23 cellular contexts compared by ENCODE assay signal in genomic region chr9:133282454-133283238, GRCh38. TPM values are rescaled to one million over a fixed set of nuclear protein-coding genes. Genes with fewer than 3 reads are reported as not detected.
A peak's percentile ranks its signal among the peaks of the same experiment; 100 is the strongest.
DNase-seq lines count a peak whose midpoint lies in the region; ATAC-seq, FAIRE-seq and TF ChIP-seq lines count a peak whose summit lies in the region.
"Had no signal": no experiment of that assay in that cellular context is flagged by ENCODE, and none has a peak within 500 bp of the region (broad histone marks: within the 10 kb centered on the region; RNA-seq: fewer than 3 reads in every experiment).

No MANE protein-coding gene starts in this region.

- no peak overlapping the region for H3K9ac ChIP-seq in H1 (replicated peaks in 1 of 4; ENCODE audit: extremely low read depth in 1 of 4, low read depth in 3 of 4, low read length in 3 of 4)

- no peak overlapping the region for H4K5ac ChIP-seq in H1 (ENCODE audit: insufficient read length, low read depth, low read length)

- H2BK15ac ChIP-seq in H1 (ENCODE audit: low read length) = no peak overlapping the region

- H3K4me1 ChIP-seq in HEK293 (ENCODE audit: control insufficient read depth, insufficient read depth, low read length) (no peaks in the 10 kb centered on the region), H1 (replicated peaks in 1 of 4; ENCODE audit: control insufficient read depth in 3 of 4, insufficient read depth in 4 of 4, low read length in 3 of 4) (no peaks in the 10 kb centered on the region), tibial nerve (no peaks in the 10 kb centered on the region), body of pancreas (no peaks in the 10 kb centered on the region)
- H3K4me1 ChIP-seq: adrenal gland, gastrocnemius medialis, SJCRH30, testis had no signal

- no peaks in the 10 kb centered on the region for H3K4me1 Mint-ChIP-seq in osteocyte (ENCODE audit: unreplicated experiment)
- H3K4me1 Mint-ChIP-seq: IgD-negative memory B cell had no signal

- H3K79me1 ChIP-seq in H1 (ENCODE audit: low read depth, low read length) = no peaks in the 10 kb centered on the region

- no peak for TF ChIP-seq POLR2A in H1 (IDR thresholded peaks at IDR 0.05; ENCODE audit: control extremely low read depth in 1 of 2, low read depth in 2 of 2, low read length in 2 of 2)
- TF ChIP-seq POLR2A in tibial nerve (IDR thresholded peaks at IDR 0.05) = no peak
- no peak for TF ChIP-seq POLR2A in body of pancreas (IDR thresholded peaks at IDR 0.05)

- no peak overlapping the region for H4K91ac ChIP-seq in H1 (replicated peaks; ENCODE audit: insufficient read length, low read length)

- H3K27me3 ChIP-seq in H1 (replicated peaks in 1 of 4; ENCODE audit: control insufficient read depth in 3 of 4, extremely low read depth in 1 of 4, insufficient read depth in 3 of 4, low read length in 3 of 4) (peaks cover under 1 to 6% (median 4%) of the 10 kb centered on the region in 4 experiments; a peak in 3 of 7 replicates), tibial nerve (peaks cover 0 to 5% of the 10 kb centered on the region in 2 donors), body of pancreas (no peaks in the 10 kb centered on the region)
- H3K27me3 ChIP-seq: adrenal gland, testis had no signal

- TF ChIP-seq EP300 in H1 (IDR thresholded peaks at IDR 0.05; ENCODE audit: borderline replicate concordance in 1 of 2, low read depth in 2 of 2, low read length in 2 of 2) = no peak
- no peak for TF ChIP-seq EP300 in tibial nerve (IDR thresholded peaks at IDR 0.05)

- intact Hi-C loops in body of pancreas (cut with DNase I) = no loop called here

- H2BK12ac ChIP-seq in H1 (ENCODE audit: low read depth, low read length) = no peak overlapping the region

- POLR2A ChIA-PET in HEK293 (lab: Yijun Ruan, JAX) = no interaction called here
- POLR2A ChIA-PET in H1 (lab: Charles Lee; ENCODE audit: partially characterized antibody) = interaction anchor here (1.0 kb wide), 1 partner anchor 65 kb away, joined by 3 read pairs; the partner anchor contains the start of genes MED22 and RPL7A

- H3K4me2 ChIP-seq in H1 (ENCODE audit: insufficient read depth in 1 of 2, low read depth in 2 of 2, low read length in 2 of 2) = no peak overlapping the region

- no peak overlapping the region for H3K4ac ChIP-seq in H1 (replicated peaks; ENCODE audit: insufficient read length, low read depth, low read length)

- no peak overlapping the region for H3K56ac ChIP-seq in H1 (replicated peaks; ENCODE audit: insufficient read length, low read depth, low read length)

- H3K4me3 ChIP-seq in HEK293 (ENCODE audit: low read depth, low read length) (no peak overlapping the region), H1 (ENCODE audit: extremely low read depth in 1 of 4, insufficient read depth in 2 of 4, low read depth in 3 of 4, low read length in 4 of 4) (no peak overlapping the region), tibial nerve (no peak overlapping the region), body of pancreas (no peak overlapping the region)
- H3K4me3 ChIP-seq: adrenal gland, cardiac muscle cell, gastrocnemius medialis, SJCRH30, testis had no signal

- no peak overlapping the region for H3K27ac ChIP-seq in HEK293 (ENCODE audit: extremely low read depth, low read depth, low read length)
- no peak overlapping the region for H3K27ac ChIP-seq in H1 (ENCODE audit: low read depth, low read length)
- no peak overlapping the region for H3K27ac ChIP-seq in tibial nerve
- no peak overlapping the region for H3K27ac ChIP-seq in body of pancreas
- H3K27ac ChIP-seq: adrenal gland, cardiac muscle cell, gastrocnemius medialis, SJCRH30, testis had no signal

- H3K9me3 Mint-ChIP-seq in osteocyte (ENCODE audit: unreplicated experiment) = no peaks in the 10 kb centered on the region

- no peak overlapping the region for H2BK120ac ChIP-seq in H1 (replicated peaks; ENCODE audit: low read depth, low read length)

- 84% methylated on average over 7 of the region's 7 CpGs; no CpG with 5 or more reads in 1 of the 2 experiments for WGBS in H1 (ENCODE audit: extremely low coverage in 1 of 2, insufficient coverage in 1 of 2, insufficient read length in 1 of 2, insufficient replicate concordance in 2 of 2, low coverage in 1 of 2, low lambda C conversion rate in 2 of 2, missing lambda C conversion rate in 1 of 2), 2 experiments
- 60 to 65% methylated on average over 7 of the region's 7 CpGs for WGBS in tibial nerve, 2 donors
- 62 to 65% methylated on average over 7 of the region's 7 CpGs for WGBS in body of pancreas, 2 donors

- no peak overlapping the region for H4K8ac ChIP-seq in H1 (ENCODE audit: extremely low read depth, insufficient read depth, low read length)

- no peak overlapping the region for H3K4me3 Mint-ChIP-seq in osteocyte (ENCODE audit: unreplicated experiment)
- H3K4me3 Mint-ChIP-seq: CD8-positive, alpha-beta T cell; IgD-negative memory B cell had no signal

- no peak overlapping the region for H3K14ac ChIP-seq in H1 (ENCODE audit: insufficient read length)

- DNase-seq in NOMO-1 (lab: John Stamatoyannopoulos, UW; ENCODE audit: unreplicated experiment in 2 of 2) (peak; percentile 61 to 64), H1 (ENCODE audit: low read depth in 1 of 2, low spot score in 2 of 2) (no peak), osteocyte (ENCODE audit: extremely low spot score, unreplicated experiment) (peak; percentile 32), tibial nerve (ENCODE audit: low spot score in 2 of 2) (no peak), body of pancreas (no peak), medulla oblongata (ENCODE audit: extremely low spot score) (no peak)
- DNase-seq in stimulated activated CD4-positive, alpha-beta T cell treated with anti-CD3 and anti-CD28 coated beads, Interleukin-1b, Interleukin-23, amount 100 ng/mL, for 48 hours = no peak
- DNase-seq: activated effector memory CD4-positive, alpha-beta T cell treated with Interleukin-2 at 50 U/mL for 16 hours; CD8-positive, alpha-beta T cell; DMS79; gastrocnemius medialis; left cardiac atrium; NCI-H2107; NCI-H526 treated with DMSO at 0.1 percent for 48 hours; PC-3; stimulated activated CD4-positive, alpha-beta T cell treated with anti-CD3 and anti-CD28 coated beads, Interleukin-12 subunit alpha, Interleukin-12 subunit beta, amount 100 ng/mL, for 4 hours; T-helper 2 cell; testis had no signal

- H2AFZ ChIP-seq in H1 (ENCODE audit: low read length) = no peak overlapping the region

- no peaks in the 10 kb centered on the region; the same call in 1 of the 2 replicates for H3K23me2 ChIP-seq in H1 (ENCODE audit: low read depth, low read length)

- peaks cover 27% of the 10 kb centered on the region for H3K27me3 Mint-ChIP-seq in osteocyte (ENCODE audit: unreplicated experiment)

- TF ChIP-seq CTCF in HEK293 (tag by site-specific recombination; IDR thresholded peaks at IDR 0.05) (no peak), H1 (IDR thresholded peaks at IDR 0.05; ENCODE audit: control extremely low read depth in 1 of 3, insufficient read depth in 1 of 3, low read depth in 1 of 3, low read length in 3 of 3) (no peak), osteocyte (IDR thresholded peaks at IDR 0.05) (no peak), tibial nerve (IDR thresholded peaks at IDR 0.05) (no peak), body of pancreas (IDR thresholded peaks at IDR 0.05) (no peak)

- H2BK5ac ChIP-seq in H1 (ENCODE audit: low read depth, low read length) = no peak overlapping the region

- H3K36me3 Mint-ChIP-seq in osteocyte (ENCODE audit: unreplicated experiment) = no peaks in the 10 kb centered on the region
- H3K36me3 Mint-ChIP-seq: CD8-positive, alpha-beta T cell had no signal

- no peak overlapping the region for H2AK5ac ChIP-seq in H1 (ENCODE audit: low read depth, low read length)

- FAIRE-seq in H1 (lab: Jason Lieb, UNC) = no peak

- CTCF ChIA-PET in HEK293 (lab: Yijun Ruan, JAX) (interaction anchor here (0.6 to 1.3 kb wide), 3 partner anchors 92 to 123 kb away, joined by 3 read pairs; no protein-coding TSS in a partner anchor), H1 (lab: Charles Lee; ENCODE audit: partially characterized antibody) (interaction anchor here (0.9 to 1.4 kb wide), 2 partner anchors 47 to 96 kb away, joined by 3 to 6 read pairs; no protein-coding TSS in a partner anchor)

- H3K9me3 ChIP-seq in HEK293 (ENCODE audit: control insufficient read depth, insufficient read depth, low read depth, low read length) (no peaks in the 10 kb centered on the region), H1 (ENCODE audit: insufficient read depth in 2 of 2, low read depth in 1 of 2, low read length in 1 of 2) (peaks cover 11 to 23% of the 10 kb centered on the region in 2 experiments; a peak in 3 of 4 replicates), tibial nerve (peaks cover 0 to 7% (median 0%) of the 10 kb centered on the region in 4 donors), body of pancreas (no peaks in the 10 kb centered on the region)
- H3K9me3 ChIP-seq: adrenal gland, gastrocnemius medialis, SJCRH30, testis had no signal

- H3K36me3 ChIP-seq in HEK293 (ENCODE audit: control insufficient read depth in 2 of 2, insufficient read depth in 1 of 2, low read length in 2 of 2) (no peaks in the 10 kb centered on the region), H1 (ENCODE audit: control insufficient read depth in 2 of 4, insufficient read depth in 4 of 4, low read length in 3 of 4) (no peaks in the 10 kb centered on the region), tibial nerve (no peaks in the 10 kb centered on the region), body of pancreas (replicated peaks in 1 of 2; ENCODE audit: insufficient read depth in 1 of 2, low read depth in 2 of 2) (no peaks in the 10 kb centered on the region)
- H3K36me3 ChIP-seq: adrenal gland, cardiac muscle cell, gastrocnemius medialis, SJCRH30 had no signal

- H4K20me1 ChIP-seq in H1 (replicated peaks in 1 of 2; ENCODE audit: control insufficient read depth in 1 of 2, insufficient read depth in 2 of 2, low read length in 2 of 2) = no peaks in the 10 kb centered on the region

- no peak for ATAC-seq in body of pancreas
- ATAC-seq: CD8-positive, alpha-beta T cell; gastrocnemius medialis; left cardiac atrium; PC-3 had no signal

- H3K79me2 ChIP-seq in H1 (ENCODE audit: control insufficient read depth in 1 of 2, insufficient read depth in 2 of 2, low read length in 2 of 2) = no peaks in the 10 kb centered on the region

- TF ChIP-seq RAD21 in H1 (IDR thresholded peaks at IDR 0.05 in 1 of 2, conservative IDR thresholded peaks at IDR 0.05 in 1 of 2; ENCODE audit: low read depth in 2 of 2, low read length in 2 of 2) = no peak

- no peak overlapping the region for H3K27ac Mint-ChIP-seq in osteocyte (ENCODE audit: unreplicated experiment)
- H3K27ac Mint-ChIP-seq: CD8-positive, alpha-beta T cell; IgD-negative memory B cell had no signal

- H2BK20ac ChIP-seq in H1 (ENCODE audit: low read length) = no peak overlapping the region

- no peak overlapping the region for H3K18ac ChIP-seq in H1 (ENCODE audit: extremely low read depth, low read length)

- no peak overlapping the region for H3K23ac ChIP-seq in H1 (ENCODE audit: insufficient read length)

RNA-seq across cellular contexts. Expression of gene ABO, which starts 7.6 kb away (rescaled TPM):
- total RNA-seq in H1 (2021; fragmentation: NEBNext Ultra II Directional; extraction: Animal tissue kit (Norgen Biotek cat#: 25700)) = not detected in 2 replicates
- polyA plus RNA-seq in H1 (2011; rRNA removed) = 0.03 and 0.19 TPM in 2 replicates
- polyA plus RNA-seq in H1 (2011; cell fraction: cytosol; rRNA removed) = 0.04 TPM
- 0.58 TPM for polyA plus RNA-seq in H1 (2011; cell fraction: nucleus; rRNA removed)
- polyA plus RNA-seq in H1 (2012, experiment 1 of 2) = 0.06 to 0.11 TPM (median 0.09 TPM) in 3 of 4 replicates, not detected in the other
- polyA plus RNA-seq in H1 (2012, experiment 2 of 2) = not detected
- 0.08 TPM for polyA plus RNA-seq in H1 (2013, experiment 1 of 2)
- 0.02 TPM for polyA plus RNA-seq in H1 (2013, experiment 2 of 2)
- polyA minus RNA-seq in H1 (2011; rRNA and poly(A)+ RNA removed) = 0.02 and 0.79 TPM in 2 replicates
- polyA minus RNA-seq in H1 (2011; cell fraction: cytosol; rRNA and poly(A)+ RNA removed) = not detected
- polyA minus RNA-seq in H1 (2011; cell fraction: nucleus; rRNA and poly(A)+ RNA removed) = 0.10 TPM
- not detected in 2 replicates for total RNA-seq in osteocyte
- total RNA-seq in tibial nerve = 10 to 100 TPM in 2 of 4 donors, 1 to 10 TPM in 2; 4.8 to 25.5 (median 8.9) TPM
- 1 to 10 TPM; 3.9 to 9.2 TPM for total RNA-seq in body of pancreas
- total RNA-seq: CD8-positive, alpha-beta T cell; PC-3; SJCRH30 had no signal
- polyA plus RNA-seq: cardiac muscle cell, IgD-negative memory B cell had no signal

RNA-seq across cellular contexts. Expression of gene SURF6, which starts 53.3 kb away (rescaled TPM):
- 23.7 and 26.7 TPM in 2 replicates for total RNA-seq in H1 (2021; fragmentation: NEBNext Ultra II Directional; extraction: Animal tissue kit (Norgen Biotek cat#: 25700))
- polyA plus RNA-seq in H1 (2011; rRNA removed) = 6.1 and 9.6 TPM in 2 replicates
- polyA plus RNA-seq in H1 (2011; cell fraction: cytosol; rRNA removed) = 19.8 TPM
- polyA plus RNA-seq in H1 (2011; cell fraction: nucleus; rRNA removed) = 17.0 TPM
- 17.5 to 28.3 TPM (median 24.3 TPM) in 4 replicates for polyA plus RNA-seq in H1 (2012, experiment 1 of 2)
- polyA plus RNA-seq in H1 (2012, experiment 2 of 2) = 6.3 TPM
- 19.3 TPM for polyA plus RNA-seq in H1 (2013, experiment 1 of 2)
- polyA plus RNA-seq in H1 (2013, experiment 2 of 2) = 18.3 TPM
- polyA minus RNA-seq in H1 (2011; rRNA and poly(A)+ RNA removed) = 4.5 and 5.6 TPM in 2 replicates
- 7.3 TPM for polyA minus RNA-seq in H1 (2011; cell fraction: cytosol; rRNA and poly(A)+ RNA removed)
- 5.8 TPM for polyA minus RNA-seq in H1 (2011; cell fraction: nucleus; rRNA and poly(A)+ RNA removed)
- 16.0 and 19.8 TPM in 2 replicates for total RNA-seq in osteocyte
- total RNA-seq in tibial nerve = 10 to 100 TPM; 21.6 to 36.3 (median 31.5) TPM
- 10 to 100 TPM; 20.8 to 37.9 TPM for total RNA-seq in body of pancreas

Comparison
In these comparisons a context has a peak if more than half of its experiments do, and no peak if none do; other contexts are left out.
1. DNase-seq: peak in NOMO-1 (2 of 2) and osteocyte (single experiment); none in H1 (0 of 2), stimulated activated CD4-positive, alpha-beta T cell treated with anti-CD3 and anti-CD28 coated beads, Interleukin-1b, Interleukin-23, amount 100 ng/mL, for 48 hours (single experiment), tibial nerve (0 of 2), body of pancreas (0 of 4) and medulla oblongata (single experiment).